Comparison of ENCODE assay signal across 17 cellular contexts in genomic region chr2:134398300-134398699, GRCh38.
A peak's percentile ranks its signal among the peaks of the same experiment; 100 is the strongest.
DNase-seq lines count a peak whose midpoint lies in the region; ATAC-seq and TF ChIP-seq lines count a peak whose summit lies in the region.
"Had no signal": no experiment of that assay in that cellular context is flagged by ENCODE, and none has a peak within 500 bp of the region (broad histone marks: within the 10 kb centered on the region; RNA-seq: fewer than 3 reads in every experiment).

No MANE protein-coding gene starts in this region.

- H3K36me3 ChIP-seq in GM23248 (ENCODE audit: low read depth) (no peaks in the 10 kb centered on the region), SK-N-SH (replicated peaks in 1 of 2; ENCODE audit: control insufficient read depth in 1 of 2, insufficient read depth in 2 of 2, low read length in 1 of 2) (peaks cover 0 to 5% of the 10 kb centered on the region in 2 experiments), stomach (peaks cover 0 to 26% (median 6%) of the 10 kb centered on the region in 4 donors)

- H3K27me3 ChIP-seq in GM23248 (replicated peaks; ENCODE audit: insufficient read depth) (no peaks in the 10 kb centered on the region), SK-N-SH (ENCODE audit: insufficient read depth) (no peaks in the 10 kb centered on the region), stomach (no peaks in the 10 kb centered on the region)
- H3K27me3 ChIP-seq: hepatocyte had no signal

- H3K4me2 ChIP-seq in GM23248 (ENCODE audit: unreplicated experiment): peak overlapping the region; percentile 16
- H3K4me2 ChIP-seq in SK-N-SH: no peak overlapping the region
- H3K4me2 ChIP-seq: hepatocyte had no signal

- H2AFZ ChIP-seq in GM23248 (no peak overlapping the region), SK-N-SH (ENCODE audit: low read depth) (no peak overlapping the region)
- H2AFZ ChIP-seq: hepatocyte had no signal

- H3K4me1 ChIP-seq in GM23248 (ENCODE audit: insufficient read depth) (peaks cover 52% of the 10 kb centered on the region), SK-N-SH (ENCODE audit: control insufficient read depth in 1 of 2, insufficient read depth in 2 of 2, low read depth in 1 of 2, low read length in 1 of 2) (peaks cover 0 to 39% of the 10 kb centered on the region in 2 experiments; a peak in 2 of 4 replicates), stomach (peaks cover 0 to 23% (median 8%) of the 10 kb centered on the region in 4 donors)

- H3K9me3 ChIP-seq in GM23248 (ENCODE audit: low read depth): no peaks in the 10 kb centered on the region
- no peaks in the 10 kb centered on the region for H3K9me3 ChIP-seq in SK-N-SH
- no peaks in the 10 kb centered on the region for H3K9me3 ChIP-seq in stomach

- POLR2A ChIA-PET in SK-N-SH (lab: Yijun Ruan, JAX): no interaction called here

- no peaks in the 10 kb centered on the region for H3K9me2 ChIP-seq in GM23248 (ENCODE audit: insufficient read depth)
- no peaks in the 10 kb centered on the region for H3K9me2 ChIP-seq in SK-N-SH

- intact Hi-C loops in stomach (cut with DNase I; ENCODE audit: low total_unique reads): no loop called here

- in situ Hi-C loops in GM23248 (cut with MboI): no loop called here

- DNase-seq in GM23248: peak; percentile 79
- DNase-seq in SK-N-SH: no peak
- peak; percentile 82 for DNase-seq in fibroblast of mammary gland (ENCODE audit: low read depth)
- peak; percentile 77 for DNase-seq in skeletal muscle cell (ENCODE audit: low read depth)
- no peak for DNase-seq in stomach
- DNase-seq in NCI-H345 treated with DMSO at 0.1 percent for 48 hours (lab: John Stamatoyannopoulos, UW; ENCODE audit: unreplicated experiment): no peak
- no peak for DNase-seq in central memory CD4-positive, alpha-beta T cell
- DNase-seq: activated CD4-positive, alpha-beta T cell treated with anti-CD3 and anti-CD28 coated beads, Interleukin-2, amount 50 U/mL, for 1 hour; activated naive CD8-positive, alpha-beta T cell treated with anti-CD3 and anti-CD28 coated beads for 36 hours; activated T-cell treated with anti-CD3 and anti-CD28 coated beads, Interleukin-2, amount 50 U/mL, for 4 hours; CD4-positive, alpha-beta T cell; left cardiac atrium; NCI-H1105; NK-92 treated with Interleukin-12 subunit alpha and Interleukin-12 subunit beta, amount 100 ng/mL, for 24 hours; stimulated activated naive CD8-positive, alpha-beta T cell treated with anti-CD3 and anti-CD28 coated beads, Interleukin-15, amount 100 ng/mL, for 72 hours had no signal

- WGBS in GM23248 (ENCODE audit: low coverage in 1 of 2, low lambda C conversion rate in 2 of 2, missing lambda C conversion rate in 2 of 2), 2 experiments: 31 to 34% methylated on average over 6 of the region's 6 CpGs
- WGBS in SK-N-SH (ENCODE audit: low lambda C conversion rate): 53% methylated on average over 6 of the region's 6 CpGs
- WGBS in stomach, 5 donors: 86 to 97% (median 92%) methylated on average over 6 of the region's 6 CpGs

- no peak overlapping the region for H3K9ac ChIP-seq in GM23248
- H3K9ac ChIP-seq in SK-N-SH: no peak overlapping the region

- H3K27ac ChIP-seq in GM23248: peak overlapping the region; percentile 42
- H3K27ac ChIP-seq in SK-N-SH (ENCODE audit: low read depth in 2 of 2, low read length in 1 of 2): peak overlapping the region in 1 of 2 experiments; percentile 55; a peak in 2 of 4 replicates
- no peak overlapping the region for H3K27ac ChIP-seq in stomach
- H3K27ac ChIP-seq: hepatocyte had no signal

- no peak overlapping the region for H3K4me3 ChIP-seq in GM23248
- H3K4me3 ChIP-seq in SK-N-SH (ENCODE audit: low read depth in 2 of 2, low read length in 1 of 2): no peak overlapping the region
- H3K4me3 ChIP-seq in fibroblast of mammary gland (ENCODE audit: control insufficient read depth, low read depth, low read length): no peak overlapping the region
- no peak overlapping the region for H3K4me3 ChIP-seq in skeletal muscle cell (ENCODE audit: low read depth, low read length)
- H3K4me3 ChIP-seq in stomach: no peak overlapping the region
- H3K4me3 ChIP-seq: hepatocyte had no signal

- H3K79me2 ChIP-seq in GM23248 (ENCODE audit: insufficient read depth): no peaks in the 10 kb centered on the region
- no peaks in the 10 kb centered on the region for H3K79me2 ChIP-seq in SK-N-SH (ENCODE audit: insufficient read depth)
- H3K79me2 ChIP-seq: hepatocyte had no signal

- H4K20me1 ChIP-seq in GM23248 (ENCODE audit: insufficient read depth) (no peaks in the 10 kb centered on the region), SK-N-SH (ENCODE audit: insufficient read depth) (no peaks in the 10 kb centered on the region)

- peaks cover 30% of the 10 kb centered on the region for H3F3A ChIP-seq in GM23248 (ENCODE audit: insufficient read depth)
- no peaks in the 10 kb centered on the region for H3F3A ChIP-seq in SK-N-SH (replicated peaks; ENCODE audit: insufficient read depth)

- TF ChIP-seq POLR2A in stomach (IDR thresholded peaks at IDR 0.05): no peak

- no peak for TF ChIP-seq RAD21 in SK-N-SH (IDR thresholded peaks at IDR 0.05; ENCODE audit: low read length)

- TF ChIP-seq CTCF in SK-N-SH (IDR thresholded peaks at IDR 0.05): no peak
- TF ChIP-seq CTCF in fibroblast of mammary gland (conservative IDR thresholded peaks at IDR 0.05; ENCODE audit: control insufficient read depth, insufficient read depth, low read depth, low read length): no peak
- no peak for TF ChIP-seq CTCF in stomach (IDR thresholded peaks at IDR 0.05)

- TF ChIP-seq EP300 in SK-N-SH (IDR thresholded peaks at IDR 0.05; ENCODE audit: borderline replicate concordance in 1 of 2, low read depth in 1 of 2, low read length in 1 of 2): peak in 1 of 2 experiments; percentile 50; a peak in 2 of 4 replicates
- no peak for TF ChIP-seq EP300 in stomach (IDR thresholded peaks at IDR 0.05)

- no peak for ATAC-seq in HG02973 (IDR thresholded peaks at IDR 0.05; ENCODE audit: unreplicated experiment)
- ATAC-seq: activated T-cell treated with anti-CD3 and anti-CD28 coated beads, Interleukin-2, amount 50 U/mL, for 4 hours; left cardiac atrium; stimulated activated naive CD8-positive, alpha-beta T cell treated with anti-CD3 and anti-CD28 coated beads, Interleukin-15, amount 100 ng/mL, for 72 hours had no signal

- CTCF ChIA-PET in SK-N-SH (lab: Yijun Ruan, JAX): interaction anchor here (0.6 to 6.0 kb wide), 5 partner anchors 14 to 943 kb away, joined by 3 to 41 read pairs (median 5); no protein-coding TSS in a partner anchor

TF ChIP-seq in SK-N-SH, 30 proteins besides CTCF, POLR2A, EP300 and RAD21:
- TF ChIP-seq FOSL2 (IDR thresholded peaks at IDR 0.05; ENCODE audit: borderline replicate concordance, low read depth) (peak; percentile 54), JUND (IDR thresholded peaks at IDR 0.05) (peak; percentile 73), PBX3 (IDR thresholded peaks at IDR 0.05) (peak; percentile 81), MAX (IDR thresholded peaks at IDR 0.05; ENCODE audit: low read depth) (no peak), TCF12 (IDR thresholded peaks at IDR 0.05) (peak; percentile 68), TEAD4 (IDR thresholded peaks at IDR 0.05; ENCODE audit: borderline replicate concordance, insufficient read depth) (peak; percentile 76)

Comparison
In these comparisons a context has a peak if more than half of its experiments do, and no peak if none do; other contexts are left out.
1. DNase-seq: peak in GM23248 (single experiment), fibroblast of mammary gland (single experiment) and skeletal muscle cell (single experiment); none in SK-N-SH (single experiment), stomach (single experiment), NCI-H345 treated with DMSO at 0.1 percent for 48 hours (single experiment) and central memory CD4-positive, alpha-beta T cell (single experiment).